In genomic region chr4:38663021-38663800, GRCh38 we compare ENCODE assay signal across 8 cellular contexts. TPM values are rescaled to one million over a fixed set of nuclear protein-coding genes. Genes with fewer than 3 reads are reported as not detected.
A peak's percentile ranks its signal among the peaks of the same experiment; 100 is the strongest.
DNase-seq lines count a peak whose midpoint lies in the region; ATAC-seq and TF ChIP-seq lines count a peak whose summit lies in the region.

No MANE protein-coding gene starts in this region.

- peak overlapping the region; percentile 83 for H3K23ac ChIP-seq in neuronal stem cell (ENCODE audit: low read depth, low read length, poor library complexity)

- H2AFZ ChIP-seq in DND-41 (ENCODE audit: low read depth, low read length): peak overlapping the region; percentile 67
- peak overlapping the region; percentile 70 for H2AFZ ChIP-seq in neuronal stem cell (ENCODE audit: low read length)

- peaks cover 2% of the 10 kb centered on the region for H3K79me1 ChIP-seq in neuronal stem cell (ENCODE audit: low read depth, low read length)

- peak overlapping the region; percentile 36 for H3K27ac ChIP-seq in DND-41 (ENCODE audit: low read length)
- peak overlapping the region; percentile 94 for H3K27ac ChIP-seq in neuronal stem cell (replicated peaks; ENCODE audit: low read length)

- no peak overlapping the region for H4K8ac ChIP-seq in neuronal stem cell (ENCODE audit: low read depth, low read length)

- H4K20me1 ChIP-seq in DND-41 (ENCODE audit: insufficient read depth, low read length): peaks cover 3% of the 10 kb centered on the region

- peak; percentile 57 for ATAC-seq in DND-41 (ENCODE audit: insufficient read depth, low read depth)
- peak; percentile 33 for ATAC-seq in GM19438 (IDR thresholded peaks at IDR 0.05; ENCODE audit: low read depth, unreplicated experiment)
- peak; percentile 20 for ATAC-seq in HG03457 (IDR thresholded peaks at IDR 0.05; ENCODE audit: unreplicated experiment)

- peak overlapping the region; percentile 3 for H4K91ac ChIP-seq in neuronal stem cell (ENCODE audit: low read depth, low read length, poor library complexity)

- peak overlapping the region; percentile 67 for H3K9ac ChIP-seq in DND-41 (ENCODE audit: low read depth, low read length)
- H3K9ac ChIP-seq in neuronal stem cell (ENCODE audit: low read depth, low read length, poor library complexity): peak overlapping the region; percentile 85

- H2BK120ac ChIP-seq in neuronal stem cell (ENCODE audit: low read depth, low read length): peak overlapping the region; percentile 97

- peaks cover 8% of the 10 kb centered on the region for H3K79me2 ChIP-seq in DND-41 (ENCODE audit: insufficient read depth, low read length)

- H2BK12ac ChIP-seq in neuronal stem cell (ENCODE audit: low read length): peak overlapping the region; percentile 75

- H3K4me1 ChIP-seq in DND-41 (ENCODE audit: insufficient read depth, low read length): peaks cover 37% of the 10 kb centered on the region
- H3K4me1 ChIP-seq in neuronal stem cell (ENCODE audit: control insufficient read depth in 2 of 2, insufficient read depth in 1 of 2, low read depth in 1 of 2, low read length in 2 of 2): peaks cover 7 to 8% of the 10 kb centered on the region in 2 donors

- H3K14ac ChIP-seq in neuronal stem cell (ENCODE audit: low read length): peak overlapping the region; percentile 95

- H3K18ac ChIP-seq in neuronal stem cell (ENCODE audit: low read length): peak overlapping the region; percentile 96

- H3K27me3 ChIP-seq in DND-41 (ENCODE audit: insufficient read depth, low read length, poor library complexity): peaks cover 72% of the 10 kb centered on the region
- no peaks in the 10 kb centered on the region for H3K27me3 ChIP-seq in neuronal stem cell (ENCODE audit: control insufficient read depth in 3 of 3, insufficient read depth in 3 of 3, low read depth in 1 of 3, low read length in 3 of 3)

- no peak for TF ChIP-seq CTCF in DND-41 (IDR thresholded peaks at IDR 0.05; ENCODE audit: borderline replicate concordance, extremely low read depth, low read length, poor library complexity, severe bottlenecking)

- no peaks in the 10 kb centered on the region for H3K36me3 ChIP-seq in DND-41 (ENCODE audit: insufficient read depth, low read length)
- H3K36me3 ChIP-seq in neuronal stem cell (replicated peaks in 1 of 2; ENCODE audit: control insufficient read depth in 2 of 2, insufficient read depth in 2 of 2, low read length in 2 of 2): peaks cover 0 to 9% of the 10 kb centered on the region in 2 donors

- H3K9me3 ChIP-seq in DND-41 (ENCODE audit: insufficient read depth, low read length, severe bottlenecking) (no peaks in the 10 kb centered on the region), neuronal stem cell (replicated peaks in 1 of 2; ENCODE audit: control insufficient read depth in 2 of 2, insufficient read depth in 1 of 2, low read depth in 1 of 2, low read length in 2 of 2) (no peaks in the 10 kb centered on the region)

- peak overlapping the region; percentile 97 for H2BK5ac ChIP-seq in neuronal stem cell (ENCODE audit: low read length)

- peak overlapping the region; percentile 84 for H3K4me2 ChIP-seq in DND-41 (ENCODE audit: insufficient read depth, low read length)
- peak overlapping the region; percentile 78 for H3K4me2 ChIP-seq in neuronal stem cell (ENCODE audit: insufficient read depth, low read length, poor library complexity, severe bottlenecking)

- H2AK5ac ChIP-seq in neuronal stem cell (ENCODE audit: low read depth, low read length): peak overlapping the region; percentile 60

- TF ChIP-seq POLR2A in erythroblast (IDR thresholded peaks at IDR 0.05; ENCODE audit: low read length): no peak

- H3K4ac ChIP-seq in neuronal stem cell (ENCODE audit: low read length): no peak overlapping the region

- DNase-seq in DND-41: no peak
- DNase-seq in activated CD4-positive, alpha-beta T cell treated with anti-CD3 and anti-CD28 coated beads for 4 hours: peak; percentile 21 to 67
- peak; percentile 74 to 79 for DNase-seq in erythroblast (lab: John Stamatoyannopoulos, UW)
- peak; percentile 58 for DNase-seq in neuronal stem cell (ENCODE audit: low spot score)
- no peak for DNase-seq in NCI-H1694 treated with DMSO at 0.1 percent for 48 hours (lab: John Stamatoyannopoulos, UW)
- no peak for DNase-seq in NK-92 (lab: John Stamatoyannopoulos, UW; ENCODE audit: unreplicated experiment)

- H2BK15ac ChIP-seq in neuronal stem cell (ENCODE audit: low read length): peak overlapping the region; percentile 69

- peak overlapping the region; percentile 19 to 59; a peak in 3 of 4 replicates for H3K4me3 ChIP-seq in DND-41 (ENCODE audit: low read depth in 1 of 2, low read length in 2 of 2)
- peak overlapping the region; percentile 64 to 84 for H3K4me3 ChIP-seq in neuronal stem cell (ENCODE audit: low read length in 2 of 2)

- WGBS in neuronal stem cell (ENCODE audit: extremely low coverage in 2 of 2, insufficient read length in 2 of 2, insufficient replicate concordance in 1 of 2), 2 donors: no CpG with 5 or more reads among the region's 92 CpGs

RNA-seq across cellular contexts. Expression of gene KLF3, which starts 0.8 kb away (rescaled TPM):
- polyA plus RNA-seq in neuronal stem cell (2013, experiment 1 of 2): 29.7 TPM
- 30.1 TPM for polyA plus RNA-seq in neuronal stem cell (2013, experiment 2 of 2)

Comparison
In these comparisons a context has a peak if more than half of its experiments do, and no peak if none do; other contexts are left out.
1. DNase-seq: peak in activated CD4-positive, alpha-beta T cell treated with anti-CD3 and anti-CD28 coated beads for 4 hours (2 of 2), erythroblast (2 of 2) and neuronal stem cell (single experiment); none in DND-41 (single experiment), NCI-H1694 treated with DMSO at 0.1 percent for 48 hours (single experiment) and NK-92 (single experiment).
2. Peak in every context shown above with its lines, with median percentiles within 50 percentile points of each other: ATAC-seq.